Comparison of ENCODE assay signal across 1 cellular context in genomic region chr14:67934087-67934486, GRCh38.
TF ChIP-seq lines count a peak whose summit lies in the region.

No MANE protein-coding gene starts in this region.

TF ChIP-seq in GM12878, 131 proteins besides CTCF, POLR2A, EP300 and RAD21 (continued from another document):
- TF ChIP-seq, protein P1, sequence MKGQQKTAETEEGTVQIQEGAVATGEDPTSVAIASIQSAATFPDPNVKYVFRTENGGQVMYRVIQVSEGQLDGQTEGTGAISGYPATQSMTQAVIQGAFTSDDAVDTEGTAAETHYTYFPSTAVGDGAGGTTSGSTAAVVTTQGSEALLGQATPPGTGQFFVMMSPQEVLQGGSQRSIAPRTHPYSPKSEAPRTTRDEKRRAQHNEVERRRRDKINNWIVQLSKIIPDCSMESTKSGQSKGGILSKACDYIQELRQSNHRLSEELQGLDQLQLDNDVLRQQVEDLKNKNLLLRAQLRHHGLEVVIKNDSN (IDR thresholded peaks at IDR 0.05; ENCODE audit: borderline replicate concordance, extremely low read length, insufficient read depth, low read depth, low read length), result no peak
- TF ChIP-seq IKZF2 (IDR thresholded peaks at IDR 0.05) (peak in 1 of 2 experiments; percentile 17; a peak in 1 of 4 replicates), ASH2L (IDR thresholded peaks at IDR 0.05; ENCODE audit: borderline replicate concordance, low read depth) (no peak), CBX3 (IDR thresholded peaks at IDR 0.05; ENCODE audit: borderline replicate concordance, low read depth) (no peak), SMAD1 (IDR thresholded peaks at IDR 0.05; ENCODE audit: low read depth, partially characterized antibody) (no peak), SMC3 (IDR thresholded peaks at IDR 0.05; ENCODE audit: borderline replicate concordance, low read length) (peak; percentile 63; the same call in 1 of the 2 replicates), EGR1 (IDR thresholded peaks at IDR 0.05; ENCODE audit: borderline replicate concordance in 1 of 2, low read depth in 2 of 2, low read length in 2 of 2) (no peak), HDGF (IDR thresholded peaks at IDR 0.05) (peak; percentile 58; the same call in 1 of the 2 replicates), ZBTB40 (IDR thresholded peaks at IDR 0.05; ENCODE audit: borderline replicate concordance) (no peak), RUNX3 (IDR thresholded peaks at IDR 0.05; ENCODE audit: low read length) (peak; percentile 26; the same call in 1 of the 2 replicates)
- TF ChIP-seq, protein P2, sequence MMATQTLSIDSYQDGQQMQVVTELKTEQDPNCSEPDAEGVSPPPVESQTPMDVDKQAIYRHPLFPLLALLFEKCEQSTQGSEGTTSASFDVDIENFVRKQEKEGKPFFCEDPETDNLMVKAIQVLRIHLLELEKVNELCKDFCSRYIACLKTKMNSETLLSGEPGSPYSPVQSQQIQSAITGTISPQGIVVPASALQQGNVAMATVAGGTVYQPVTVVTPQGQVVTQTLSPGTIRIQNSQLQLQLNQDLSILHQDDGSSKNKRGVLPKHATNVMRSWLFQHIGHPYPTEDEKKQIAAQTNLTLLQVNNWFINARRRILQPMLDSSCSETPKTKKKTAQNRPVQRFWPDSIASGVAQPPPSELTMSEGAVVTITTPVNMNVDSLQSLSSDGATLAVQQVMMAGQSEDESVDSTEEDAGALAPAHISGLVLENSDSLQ (IDR thresholded peaks at IDR 0.05), result no peak
- TF ChIP-seq, protein P3, sequence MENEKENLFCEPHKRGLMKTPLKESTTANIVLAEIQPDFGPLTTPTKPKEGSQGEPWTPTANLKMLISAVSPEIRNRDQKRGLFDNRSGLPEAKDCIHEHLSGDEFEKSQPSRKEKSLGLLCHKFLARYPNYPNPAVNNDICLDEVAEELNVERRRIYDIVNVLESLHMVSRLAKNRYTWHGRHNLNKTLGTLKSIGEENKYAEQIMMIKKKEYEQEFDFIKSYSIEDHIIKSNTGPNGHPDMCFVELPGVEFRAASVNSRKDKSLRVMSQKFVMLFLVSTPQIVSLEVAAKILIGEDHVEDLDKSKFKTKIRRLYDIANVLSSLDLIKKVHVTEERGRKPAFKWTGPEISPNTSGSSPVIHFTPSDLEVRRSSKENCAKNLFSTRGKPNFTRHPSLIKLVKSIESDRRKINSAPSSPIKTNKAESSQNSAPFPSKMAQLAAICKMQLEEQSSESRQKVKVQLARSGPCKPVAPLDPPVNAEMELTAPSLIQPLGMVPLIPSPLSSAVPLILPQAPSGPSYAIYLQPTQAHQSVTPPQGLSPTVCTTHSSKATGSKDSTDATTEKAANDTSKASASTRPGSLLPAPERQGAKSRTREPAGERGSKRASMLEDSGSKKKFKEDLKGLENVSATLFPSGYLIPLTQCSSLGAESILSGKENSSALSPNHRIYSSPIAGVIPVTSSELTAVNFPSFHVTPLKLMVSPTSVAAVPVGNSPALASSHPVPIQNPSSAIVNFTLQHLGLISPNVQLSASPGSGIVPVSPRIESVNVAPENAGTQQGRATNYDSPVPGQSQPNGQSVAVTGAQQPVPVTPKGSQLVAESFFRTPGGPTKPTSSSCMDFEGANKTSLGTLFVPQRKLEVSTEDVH (IDR thresholded peaks at IDR 0.05; ENCODE audit: low read depth, partially characterized antibody), result no peak
